Comparison of ENCODE assay signal across 10 cellular contexts in the genomic region with DNA sequence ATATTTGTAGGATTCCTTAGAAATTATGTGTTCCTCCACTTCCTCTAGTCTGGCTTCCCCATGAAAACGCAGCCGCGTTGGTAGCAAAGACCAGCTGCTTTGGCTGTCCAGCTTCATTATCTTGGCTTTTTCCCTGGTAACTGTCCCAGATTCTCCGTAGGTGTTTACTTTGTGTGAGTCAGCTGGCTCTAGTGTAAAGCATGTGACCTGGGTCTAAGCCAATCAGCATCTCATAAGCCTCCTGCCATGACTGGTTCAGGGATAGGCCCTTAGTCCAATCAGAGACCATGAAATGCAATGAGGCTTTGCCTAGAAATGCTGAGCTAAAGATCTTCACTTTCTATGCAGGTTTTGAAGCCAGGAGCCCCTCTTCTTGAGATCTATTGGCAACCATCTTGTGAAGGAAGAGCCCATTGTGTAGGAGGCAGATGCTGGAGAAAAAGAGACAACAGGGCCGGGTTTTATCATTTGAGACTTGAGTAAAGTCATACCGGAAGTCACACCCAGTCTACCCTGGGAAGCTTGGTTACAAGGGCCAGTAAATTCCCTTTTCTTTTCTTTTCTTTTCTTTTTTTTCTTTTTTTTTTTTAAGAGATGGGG.
DNase-seq lines count a peak whose midpoint lies in the region; ATAC-seq, FAIRE-seq and TF ChIP-seq lines count a peak whose summit lies in the region.
"Had no signal": no experiment of that assay in that cellular context is flagged by ENCODE, and none has a peak within 500 bp of the region (broad histone marks: within the 10 kb centered on the region; RNA-seq: fewer than 3 reads in every experiment).

No MANE protein-coding gene starts in this region.

- H3K4me1 ChIP-seq in right lobe of liver, result peaks cover 0 to 11% (median 3%) of the 10 kb centered on the region in 4 donors
- H3K4me1 ChIP-seq in CD8-positive, alpha-beta T cell (ENCODE audit: insufficient read depth, low read length), result peaks cover 2% of the 10 kb centered on the region

- no peak overlapping the region for H3K4me3 ChIP-seq in brain microvascular endothelial cell (ENCODE audit: low read depth, low read length)
- no peak overlapping the region for H3K4me3 ChIP-seq in right lobe of liver
- H3K4me3 ChIP-seq in CD8-positive, alpha-beta T cell (ENCODE audit: low read depth, low read length), result no peak overlapping the region

- H3K9me3 ChIP-seq in right lobe of liver, result no peaks in the 10 kb centered on the region
- no peaks in the 10 kb centered on the region for H3K9me3 ChIP-seq in CD8-positive, alpha-beta T cell (ENCODE audit: low read length)

- H3K27me3 ChIP-seq in brain microvascular endothelial cell (replicated peaks), result no peaks in the 10 kb centered on the region
- no peaks in the 10 kb centered on the region for H3K27me3 ChIP-seq in right lobe of liver
- no peaks in the 10 kb centered on the region for H3K27me3 ChIP-seq in CD8-positive, alpha-beta T cell (ENCODE audit: insufficient read depth, low read length)

- H3K27ac ChIP-seq in brain microvascular endothelial cell (no peak overlapping the region), right lobe of liver (peak overlapping the region; percentile 23 to 59 (median 50))
- no peak overlapping the region for H3K27ac ChIP-seq in CD8-positive, alpha-beta T cell (ENCODE audit: low read depth, low read length)

- TF ChIP-seq POLR2A in right lobe of liver (IDR thresholded peaks at IDR 0.05), result peak; percentile 75

- no peaks in the 10 kb centered on the region for H3K36me3 Mint-ChIP-seq in CD8-positive, alpha-beta T cell

- WGBS in right lobe of liver (ENCODE audit: insufficient coverage, low coverage, low lambda C conversion rate, missing lambda C conversion rate), result 43% methylated on average over 6 of the region's 6 CpGs

- TF ChIP-seq CTCF in brain microvascular endothelial cell (IDR thresholded peaks at IDR 0.05; ENCODE audit: low read depth, low read length, missing control alignments) (no peak), right lobe of liver (IDR thresholded peaks at IDR 0.05) (no peak)
- no peak for TF ChIP-seq CTCF in CD8-positive, alpha-beta T cell (IDR thresholded peaks at IDR 0.05)

- POLR2A ChIA-PET in CD8-positive, alpha-beta T cell (lab: Charles Lee), result no interaction called here

- H3K27me3 Mint-ChIP-seq in CD8-positive, alpha-beta T cell (ENCODE audit: low read depth), result peaks cover under 1% of the 10 kb centered on the region

- no peak overlapping the region for H3K4me3 Mint-ChIP-seq in CD8-positive, alpha-beta T cell

- no peak overlapping the region for H3K27ac Mint-ChIP-seq in CD8-positive, alpha-beta T cell

- DNase-seq in ACHN (peak; percentile 82), HTR-8/SVneo (ENCODE audit: insufficient read length, low spot score) (peak; percentile 78), brain microvascular endothelial cell (peak; percentile 97), right lobe of liver (peak in 2 of 3 donors; percentile 56 to 81)
- DNase-seq in CD8-positive, alpha-beta T cell, result no peak
- DNase-seq: erythroblast had no signal

- peaks cover 4% of the 10 kb centered on the region for H3K4me1 Mint-ChIP-seq in CD8-positive, alpha-beta T cell (ENCODE audit: low read depth)

- FAIRE-seq in HTR-8/SVneo (lab: Jason Lieb, UNC), result no peak

- CTCF ChIA-PET in CD8-positive, alpha-beta T cell (lab: Charles Lee), result no interaction called here

- H3K9me3 Mint-ChIP-seq in CD8-positive, alpha-beta T cell, result peaks cover 4% of the 10 kb centered on the region

- ATAC-seq in right lobe of liver (peak; percentile 93 to 99 (median 98)), HG02610 (IDR thresholded peaks at IDR 0.05; ENCODE audit: unreplicated experiment) (no peak), HG03469 (IDR thresholded peaks at IDR 0.05; ENCODE audit: unreplicated experiment) (no peak), GM18511 (IDR thresholded peaks at IDR 0.05; ENCODE audit: unreplicated experiment) (no peak)
- no peak for ATAC-seq in CD8-positive, alpha-beta T cell
- ATAC-seq: Panc1 had no signal

- in situ Hi-C loops in ACHN (cut with HindIII; ENCODE audit: low pct_ligation_motif_present, low pct_unique_long_range_greater_than_20kb, low sequenced_read_pairs), result no loop called here
- in situ Hi-C loops in brain microvascular endothelial cell (cut with HindIII; ENCODE audit: low pct_ligation_motif_present, low sequenced_read_pairs), result no loop called here

- intact Hi-C loops in right lobe of liver (cut with DNase I), result no loop called here
- intact Hi-C loops in CD8-positive, alpha-beta T cell (cut with DNase I, micrococcal nuclease), result no loop called here

- H3K36me3 ChIP-seq in brain microvascular endothelial cell (replicated peaks) (no peaks in the 10 kb centered on the region), right lobe of liver (no peaks in the 10 kb centered on the region)
- no peaks in the 10 kb centered on the region for H3K36me3 ChIP-seq in CD8-positive, alpha-beta T cell (ENCODE audit: insufficient read depth, low read length)

Comparison
In these comparisons a context has a peak if more than half of its experiments do, and no peak if none do; other contexts are left out.
1. DNase-seq: peak in ACHN (single experiment), HTR-8/SVneo (single experiment), brain microvascular endothelial cell (single experiment) and right lobe of liver (2 of 3); none in CD8-positive, alpha-beta T cell (0 of 7).
2. H3K27ac ChIP-seq: peak in right lobe of liver (3 of 3); none in brain microvascular endothelial cell (single experiment) and CD8-positive, alpha-beta T cell (single experiment).
3. ATAC-seq: peak in right lobe of liver (4 of 4); none in HG02610 (single experiment), CD8-positive, alpha-beta T cell (single experiment), HG03469 (single experiment) and GM18511 (single experiment).